31 cellular contexts compared by ENCODE assay signal in genomic region chr21:20463362-20463761, GRCh38.
"Had no signal": no experiment of that assay in that cellular context is flagged by ENCODE, and none has a peak within 500 bp of the region (broad histone marks: within the 10 kb centered on the region; RNA-seq: fewer than 3 reads in every experiment).

No MANE protein-coding gene starts in this region.

- H3K4me3 ChIP-seq: adrenal gland, ascending aorta, cardiac muscle cell had no signal

- FAIRE-seq: bronchial epithelial cell had no signal

- H3K27me3 ChIP-seq: adrenal gland, ascending aorta, cardiac muscle cell had no signal

- H3K36me3 ChIP-seq: adrenal gland, ascending aorta, cardiac muscle cell had no signal

- H3K4me1 ChIP-seq: adrenal gland, ascending aorta had no signal

- DNase-seq: activated B cell treated with CpG ODN at 0.5 μM for 24 hours; activated CD4-positive, alpha-beta memory T cell treated with anti-CD3 and anti-CD28 coated beads for 36 hours; activated CD4-positive, alpha-beta T cell treated with anti-CD3 and anti-CD28 coated beads for 4 hours; activated CD4-positive, alpha-beta T cell treated with anti-CD3 and anti-CD28 coated beads, Interleukin-2, amount 10 ng/mL, durations not matched to agents 24 days and 14 days; activated CD4-positive, alpha-beta T cell treated with anti-CD3 and anti-CD28 coated beads, Interleukin-2, amount 50 U/mL, for 1 hour; activated CD4-positive, alpha-beta T cell treated with anti-CD3 and anti-CD28 coated beads, Interleukin-2, amount 50 U/mL, for 4 hours; activated CD4-positive, CD25-positive, alpha-beta regulatory T cell treated with anti-CD3 and anti-CD28 coated beads, Interleukin-2, amount 50 U/mL, for 72 hours; activated CD8-positive, alpha-beta memory T cell treated with anti-CD3 and anti-CD28 coated beads, Interleukin-2, amount 50 U/mL, for 4 hours; activated CD8-positive, alpha-beta T cell treated with anti-CD3 and anti-CD28 coated beads for 36 hours; activated effector memory CD4-positive, alpha-beta T cell treated with anti-CD3 and anti-CD28 coated beads, Interleukin-2, amount 50 U/mL, for 16 hours; activated gamma-delta T cell treated with Interleukin-2 at 50 U/mL for 16 hours; activated naive CD4-positive, alpha-beta T cell; activated naive CD4-positive, alpha-beta T cell treated with anti-CD3 and anti-CD28 coated beads for 36 hours; activated naive CD4-positive, alpha-beta T cell treated with anti-CD3 and anti-CD28 coated beads, Interleukin-2, amount 50 U/mL, for 16 hours; activated naive CD8-positive, alpha-beta T cell treated with anti-CD3 and anti-CD28 coated beads for 36 hours; activated T-cell treated with anti-CD3 and anti-CD28 coated beads for 4 hours; activated T-cell treated with anti-CD3 and anti-CD28 coated beads, Interleukin-2, amount 50 U/mL, for 1 hour; activated T-cell treated with anti-CD3 and anti-CD28 coated beads, Interleukin-2, amount 50 U/mL, for 4 hours; activated T-cell treated with anti-CD3 and anti-CD28 coated beads, Interleukin-2, amount 50 U/mL, for 72 hours; adrenal gland; amniotic stem cell; caudate nucleus; cerebellar nuclear complex; T-helper 2 cell; T-helper 9 cell had no signal

- H3K27ac ChIP-seq: adrenal gland, ascending aorta, cardiac muscle cell, VCaP had no signal

- ATAC-seq: activated CD8-positive, alpha-beta T cell treated with anti-CD3 and anti-CD28 coated beads for 36 hours; activated naive CD4-positive, alpha-beta T cell treated with anti-CD3 and anti-CD28 coated beads, Interleukin-2, amount 50 U/mL, for 72 hours; activated T-cell treated with anti-CD3 and anti-CD28 coated beads, Interleukin-2, amount 50 U/mL, for 4 hours; activated T-cell treated with anti-CD3 and anti-CD28 coated beads, Interleukin-2, amount 50 U/mL, for 72 hours; activated T-helper 17 cell treated with anti-CD3 and anti-CD28 coated beads, Interleukin-2, amount 50 U/mL, for 72 hours had no signal

- H3K9me3 ChIP-seq: adrenal gland, ascending aorta had no signal
